In the genomic region with DNA sequence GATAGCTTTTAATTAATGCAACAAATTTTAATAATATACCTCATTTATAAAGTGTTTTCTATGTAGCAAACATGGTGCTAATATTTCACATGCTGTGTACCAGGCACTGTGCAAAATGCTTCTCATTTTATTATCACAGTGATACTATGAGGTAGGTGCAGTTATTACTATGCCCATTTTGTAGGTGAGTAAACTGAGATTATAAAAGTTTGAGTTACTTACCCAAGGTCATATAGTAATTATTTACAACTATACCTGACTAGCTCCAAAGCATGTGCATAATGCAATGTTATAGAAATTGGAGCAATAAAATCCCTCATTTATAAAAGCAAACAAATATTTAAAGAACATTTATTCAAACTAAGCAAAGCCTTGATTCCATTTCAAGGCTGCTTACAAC, we compare ENCODE assay signal across 26 cellular contexts.
"Had no signal": no experiment of that assay in that cellular context is flagged by ENCODE, and none has a peak within 500 bp of the region (broad histone marks: within the 10 kb centered on the region; RNA-seq: fewer than 3 reads in every experiment).

No MANE protein-coding gene starts in this region.

- ATAC-seq: effector memory CD8-positive, alpha-beta T cell; gastrocnemius medialis; heart right ventricle; left cardiac atrium; left lung; left ventricle myocardium superior; lower lobe of right lung; mucosa of descending colon; naive thymus-derived CD8-positive, alpha-beta T cell had no signal

- FAIRE-seq: colon, endometrium, islet of Langerhans, keratinocyte had no signal

- DNase-seq: dermis blood vessel endothelial cell; dorsolateral prefrontal cortex; effector CD8-positive, alpha-beta T cell; effector memory CD8-positive, alpha-beta T cell; endodermal cell; erythroblast; foreskin melanocyte; gastrocnemius medialis; glutamatergic neuron; head of caudate nucleus; heart right ventricle; hippocampal formation; left cardiac atrium; left lung; left ventricle myocardium superior; lower lobe of right lung; mesenchymal stem cell; mucosa of descending colon; naive B cell; naive thymus-derived CD8-positive, alpha-beta T cell had no signal

- H3K4me1 ChIP-seq: esophagus muscularis mucosa, gastrocnemius medialis, heart right ventricle, left lung, lower lobe of right lung had no signal

- H3K36me3 ChIP-seq: esophagus muscularis mucosa, gastrocnemius medialis, heart right ventricle, left lung, lower lobe of right lung had no signal

- H3K27ac ChIP-seq: coronary artery, dorsolateral prefrontal cortex, esophagus muscularis mucosa, gastrocnemius medialis, heart right ventricle, left lung, lower lobe of right lung had no signal

- H3K27me3 ChIP-seq: esophagus muscularis mucosa, gastrocnemius medialis, heart right ventricle, left lung had no signal

- H3K4me3 ChIP-seq: coronary artery, dorsolateral prefrontal cortex, esophagus muscularis mucosa, gastrocnemius medialis, heart right ventricle, left lung, lower lobe of right lung, mucosa of descending colon had no signal

- H3K9me3 ChIP-seq: esophagus muscularis mucosa, gastrocnemius medialis, heart right ventricle, left lung, lower lobe of right lung, mucosa of descending colon had no signal
